ENCODE assay signal across 8 cellular contexts in genomic region chr4:140743194-140743931, GRCh38. TPM values are rescaled to one million over a fixed set of nuclear protein-coding genes. Genes with fewer than 3 reads are reported as not detected.
DNase-seq lines count a peak whose midpoint lies in the region; ATAC-seq and TF ChIP-seq lines count a peak whose summit lies in the region.

No MANE protein-coding gene starts in this region.

- H3K27ac Mint-ChIP-seq in Caco-2 (ENCODE audit: unreplicated experiment), result peak overlapping the region; percentile 67
- no peak overlapping the region for H3K27ac Mint-ChIP-seq in activated T-cell treated with anti-CD3 and anti-CD28 coated beads, Interleukin-2, amount 50 U/mL, for 24 hours
- H3K27ac Mint-ChIP-seq in CD4-positive, alpha-beta T cell, result no peak overlapping the region

- H3K4me3 ChIP-seq in Caco-2 (ENCODE audit: low read depth, low read length), result no peak overlapping the region
- H3K4me3 ChIP-seq in WERI-Rb-1 (ENCODE audit: low read depth, low read length), result no peak overlapping the region

- TF ChIP-seq CTCF in Caco-2 (IDR thresholded peaks at IDR 0.05; ENCODE audit: insufficient read depth in 1 of 2, low read depth in 1 of 2, low read length in 1 of 2, severe bottlenecking in 1 of 2, unreplicated experiment in 1 of 2) (no peak), WERI-Rb-1 (IDR thresholded peaks at IDR 0.05; ENCODE audit: low read depth, low read length) (peak; percentile 28; the same call in 1 of the 2 replicates)
- TF ChIP-seq CTCF in CD4-positive, alpha-beta T cell (IDR thresholded peaks at IDR 0.05), result no peak

- H3K9me3 ChIP-seq in Caco-2 (peaks cover 9% of the 10 kb centered on the region), WERI-Rb-1 (ENCODE audit: severe bottlenecking) (no peaks in the 10 kb centered on the region)
- H3K9me3 ChIP-seq in CD4-positive, alpha-beta T cell (ENCODE audit: control insufficient read depth, low read length), result no peaks in the 10 kb centered on the region

- peaks cover 28% of the 10 kb centered on the region for H3K4me1 Mint-ChIP-seq in Caco-2 (ENCODE audit: low read depth, unreplicated experiment)
- no peaks in the 10 kb centered on the region for H3K4me1 Mint-ChIP-seq in activated T-cell treated with anti-CD3 and anti-CD28 coated beads, Interleukin-2, amount 50 U/mL, for 24 hours (ENCODE audit: low read depth)
- no peaks in the 10 kb centered on the region for H3K4me1 Mint-ChIP-seq in CD4-positive, alpha-beta T cell (ENCODE audit: low read depth)

- H3K36me3 ChIP-seq in Caco-2 (ENCODE audit: control insufficient read depth, insufficient read depth, low read length), result no peaks in the 10 kb centered on the region
- no peaks in the 10 kb centered on the region for H3K36me3 ChIP-seq in WERI-Rb-1

- H3K27me3 Mint-ChIP-seq in Caco-2 (ENCODE audit: insufficient read depth, unreplicated experiment), result no peaks in the 10 kb centered on the region
- H3K27me3 Mint-ChIP-seq in activated T-cell treated with anti-CD3 and anti-CD28 coated beads, Interleukin-2, amount 50 U/mL, for 24 hours, result peaks cover 27% of the 10 kb centered on the region
- H3K27me3 Mint-ChIP-seq in CD4-positive, alpha-beta T cell, result peaks cover 35% of the 10 kb centered on the region

- H3K9me3 Mint-ChIP-seq in Caco-2 (ENCODE audit: unreplicated experiment), result peaks cover 7% of the 10 kb centered on the region
- peaks cover 3% of the 10 kb centered on the region for H3K9me3 Mint-ChIP-seq in activated T-cell treated with anti-CD3 and anti-CD28 coated beads, Interleukin-2, amount 50 U/mL, for 24 hours
- H3K9me3 Mint-ChIP-seq in CD4-positive, alpha-beta T cell, result peaks cover 2% of the 10 kb centered on the region

- BruUV-seq in Caco-2 (replicated peaks; lab: Mats Ljungman, UMichigan), result no TSS peak

- ATAC-seq in GM19372 (IDR thresholded peaks at IDR 0.05; ENCODE audit: low read depth, unreplicated experiment) (peak; percentile 82), HG03175 (IDR thresholded peaks at IDR 0.05; ENCODE audit: unreplicated experiment) (peak; percentile 74)
- ATAC-seq in CD4-positive, alpha-beta T cell (ENCODE audit: poor library complexity), result no peak

- POLR2A ChIA-PET in Caco-2 (lab: Charles Lee), result no interaction called here
- POLR2A ChIA-PET in CD4-positive, alpha-beta T cell (lab: Charles Lee), result no interaction called here

- H3K27ac ChIP-seq in WERI-Rb-1, result no peak overlapping the region
- no peak overlapping the region for H3K27ac ChIP-seq in CD4-positive, alpha-beta T cell (ENCODE audit: low read depth, low read length)

- peaks cover 44% of the 10 kb centered on the region for H3K4me1 ChIP-seq in Caco-2

- DNase-seq in Caco-2, result peak in 1 of 2 experiments; percentile 27
- DNase-seq in WERI-Rb-1, result no peak
- DNase-seq in lung microvascular endothelial cell (ENCODE audit: low read depth in 2 of 2), result peak; percentile 30 to 42
- no peak for DNase-seq in activated T-cell treated with anti-CD3 and anti-CD28 coated beads, Interleukin-2, amount 50 U/mL, for 24 hours
- no peak for DNase-seq in CD4-positive, alpha-beta T cell
- DNase-seq in activated CD8-positive, alpha-beta memory T cell treated with anti-CD3 and anti-CD28 coated beads, Interleukin-2, amount 50 U/mL, for 48 hours, result no peak

- H3K36me3 Mint-ChIP-seq in Caco-2 (ENCODE audit: insufficient read depth, unreplicated experiment), result peaks cover 5% of the 10 kb centered on the region
- H3K36me3 Mint-ChIP-seq in activated T-cell treated with anti-CD3 and anti-CD28 coated beads, Interleukin-2, amount 50 U/mL, for 24 hours (ENCODE audit: low read depth), result no peaks in the 10 kb centered on the region
- no peaks in the 10 kb centered on the region for H3K36me3 Mint-ChIP-seq in CD4-positive, alpha-beta T cell (ENCODE audit: low read depth)

- intact Hi-C loops in Caco-2 (cut with micrococcal nuclease; ENCODE audit: unreplicated experiment), result loop anchor here (1.0 to 5.0 kb wide), 4 partner anchors 12 to 146 kb away; no protein-coding TSS in a partner anchor
- intact Hi-C loops in CD4-positive, alpha-beta T cell (cut with DNase I, micrococcal nuclease), result no loop called here

- no peaks in the 10 kb centered on the region for H3K27me3 ChIP-seq in Caco-2 (replicated peaks; ENCODE audit: control insufficient read depth, insufficient read depth, low read length)
- no peaks in the 10 kb centered on the region for H3K27me3 ChIP-seq in WERI-Rb-1 (ENCODE audit: insufficient read depth, low read depth, severe bottlenecking)
- H3K27me3 ChIP-seq in CD4-positive, alpha-beta T cell (ENCODE audit: control insufficient read depth, insufficient read depth, low read length), result no peaks in the 10 kb centered on the region

- CTCF ChIA-PET in Caco-2 (lab: Charles Lee), result interaction anchor here (0.6 to 1.3 kb wide), 5 partner anchors 9 to 108 kb away, joined by 3 to 16 read pairs (median 3); partner anchors contain the start of gene TBC1D9
- CTCF ChIA-PET in CD4-positive, alpha-beta T cell (lab: Charles Lee), result no interaction called here

- H3K4me3 Mint-ChIP-seq in Caco-2 (ENCODE audit: unreplicated experiment), result no peak overlapping the region
- H3K4me3 Mint-ChIP-seq in activated T-cell treated with anti-CD3 and anti-CD28 coated beads, Interleukin-2, amount 50 U/mL, for 24 hours, result no peak overlapping the region
- no peak overlapping the region for H3K4me3 Mint-ChIP-seq in CD4-positive, alpha-beta T cell

RNA-seq across cellular contexts. Expression of gene TBC1D9, which starts 12.8 kb away (rescaled TPM):
- 12.5 and 13.6 TPM in 2 replicates for total RNA-seq in Caco-2 (2022)
- 37.7 and 66.7 TPM in 2 replicates for total RNA-seq in lung microvascular endothelial cell
- under 1 TPM; 0.20 to 0.33 TPM for total RNA-seq in CD4-positive, alpha-beta T cell

Comparison
In these comparisons a context has a peak if more than half of its experiments do, and no peak if none do; other contexts are left out.
1. DNase-seq: peak in lung microvascular endothelial cell (2 of 2); none in WERI-Rb-1 (single experiment), activated T-cell treated with anti-CD3 and anti-CD28 coated beads, Interleukin-2, amount 50 U/mL, for 24 hours (single experiment), CD4-positive, alpha-beta T cell (0 of 10) and activated CD8-positive, alpha-beta memory T cell treated with anti-CD3 and anti-CD28 coated beads, Interleukin-2, amount 50 U/mL, for 48 hours (single experiment).
2. RNA of gene TBC1D9, which starts 12.8 kb away (total RNA-seq): 37.7 to 66.7 TPM in lung microvascular endothelial cell and 12.5 to 13.6 TPM in Caco-2; 0.20 to 0.33 TPM in CD4-positive, alpha-beta T cell; every median in the first group is over 10 times any median in the second.